ENCODE assay signal across 17 cellular contexts in genomic region chr7:22566592-22566991, GRCh38.
DNase-seq lines count a peak whose midpoint lies in the region; TF ChIP-seq lines count a peak whose summit lies in the region.
"Had no signal": no experiment of that assay in that cellular context is flagged by ENCODE, and none has a peak within 500 bp of the region (broad histone marks: within the 10 kb centered on the region; RNA-seq: fewer than 3 reads in every experiment).

No MANE protein-coding gene starts in this region.

- peaks cover 7% of the 10 kb centered on the region for H3K79me1 ChIP-seq in mesenchymal stem cell (replicated peaks; ENCODE audit: low read length, poor library complexity, severe bottlenecking)

- no peak overlapping the region for H4K8ac ChIP-seq in mesenchymal stem cell (ENCODE audit: low read length)

- peak overlapping the region in 1 of 2 experiments; percentile 45 for H2BK12ac ChIP-seq in mesenchymal stem cell (ENCODE audit: low read length in 2 of 2)

- TF ChIP-seq CTCF in HFFc6 (IDR thresholded peaks at IDR 0.05) (no peak), GM20000 (IDR thresholded peaks at IDR 0.05; ENCODE audit: extremely low read depth, missing control alignments) (no peak)

- peaks cover under 1% of the 10 kb centered on the region for H3K27me3 Mint-ChIP-seq in HFFc6 (ENCODE audit: insufficient read depth)

- no peak overlapping the region for H2AFZ ChIP-seq in mesenchymal stem cell (ENCODE audit: low read depth, low read length)

- H3K27ac Mint-ChIP-seq in HFFc6: peak overlapping the region; percentile 95

- no peak overlapping the region for H3K18ac ChIP-seq in mesenchymal stem cell (ENCODE audit: low read depth in 1 of 2, low read length in 2 of 2)

- peaks cover 18% of the 10 kb centered on the region; the same call in 1 of the 2 replicates for H3K36me3 Mint-ChIP-seq in HFFc6 (ENCODE audit: low read depth)

- H3K4ac ChIP-seq in mesenchymal stem cell (ENCODE audit: low read depth in 1 of 2, low read length in 2 of 2): no peak overlapping the region

- H3K23ac ChIP-seq in mesenchymal stem cell (ENCODE audit: low read length in 2 of 2): no peak overlapping the region

- peaks cover 0 to 11% (median 0%) of the 10 kb centered on the region in 11 experiments; a peak in 2 of 22 replicates for H3K27me3 ChIP-seq in BLaER1 treated with 17β-estradiol and CSF1 and Interleukin-3, amounts not matched to agents 10 nM and 100 nM
- peaks cover 0 to 1% of the 10 kb centered on the region in 2 experiments for H3K27me3 ChIP-seq in mesenchymal stem cell (ENCODE audit: control insufficient read depth in 1 of 2, insufficient read depth in 1 of 2, low read length in 2 of 2)
- H3K27me3 ChIP-seq: Peyer's patch had no signal

- H2BK5ac ChIP-seq in mesenchymal stem cell (ENCODE audit: low read depth, low read length, poor library complexity, severe bottlenecking): no peak overlapping the region

- 94% methylated on average over 3 of the region's 4 CpGs for WGBS in mesenchymal stem cell

- peaks cover 100% of the 10 kb centered on the region for H3K4me1 Mint-ChIP-seq in HFFc6 (ENCODE audit: low read depth)

- H2AK5ac ChIP-seq in mesenchymal stem cell (ENCODE audit: low read length, severe bottlenecking): peak overlapping the region; percentile 68

- no peak overlapping the region for H2BK120ac ChIP-seq in mesenchymal stem cell (ENCODE audit: low read depth, low read length)

- peak overlapping the region in 4 of 11 experiments; percentile 74 to 87 (median 82); a peak in 6 of 22 replicates for H3K27ac ChIP-seq in BLaER1 treated with 17β-estradiol and CSF1 and Interleukin-3, amounts not matched to agents 10 nM and 100 nM
- no peak overlapping the region for H3K27ac ChIP-seq in mesenchymal stem cell (ENCODE audit: low read length, poor library complexity, severe bottlenecking)
- H3K27ac ChIP-seq: HL-60, Peyer's patch, SK-N-MC had no signal

- peaks cover 0 to 39% (median 0%) of the 10 kb centered on the region in 11 experiments; a peak in 4 of 22 replicates for H3K36me3 ChIP-seq in BLaER1 treated with 17β-estradiol and CSF1 and Interleukin-3, amounts not matched to agents 10 nM and 100 nM
- H3K36me3 ChIP-seq in mesenchymal stem cell (ENCODE audit: control insufficient read depth in 1 of 2, insufficient read depth in 2 of 2, low read depth in 1 of 2, low read length in 2 of 2): no peaks in the 10 kb centered on the region
- H3K36me3 ChIP-seq: Peyer's patch had no signal

- H3K9me3 Mint-ChIP-seq in HFFc6: no peaks in the 10 kb centered on the region
- H3K9me3 Mint-ChIP-seq: H9 had no signal

- H2BK15ac ChIP-seq in mesenchymal stem cell (ENCODE audit: low read depth, poor library complexity, severe bottlenecking): no peak overlapping the region

- H3K4me2 ChIP-seq in BLaER1 treated with 17β-estradiol and CSF1 and Interleukin-3, amounts not matched to agents 10 nM and 100 nM: peak overlapping the region; percentile 76 to 99 (median 94); a peak in 17 of 22 replicates
- no peak overlapping the region for H3K4me2 ChIP-seq in mesenchymal stem cell (ENCODE audit: low read length, poor library complexity, severe bottlenecking)

- no peak overlapping the region for H3K14ac ChIP-seq in mesenchymal stem cell (ENCODE audit: low read length in 2 of 2)

- peak overlapping the region; percentile 15; the same call in 1 of the 2 replicates for H3K4me3 Mint-ChIP-seq in HFFc6
- H3K4me3 Mint-ChIP-seq: H9 had no signal

- H3K9me3 ChIP-seq in BLaER1 treated with 17β-estradiol and CSF1 and Interleukin-3, amounts not matched to agents 10 nM and 100 nM (replicated peaks in 1 of 11): peaks cover 0 to 1% (median 0%) of the 10 kb centered on the region in 11 experiments; a peak in 1 of 22 replicates
- no peaks in the 10 kb centered on the region for H3K9me3 ChIP-seq in mesenchymal stem cell (ENCODE audit: control insufficient read depth, low read length)
- H3K9me3 ChIP-seq: Peyer's patch had no signal

- H3K4me3 ChIP-seq in BLaER1 treated with 17β-estradiol and CSF1 and Interleukin-3, amounts not matched to agents 10 nM and 100 nM: peak overlapping the region in 2 of 10 experiments; percentile 36 to 58; a peak in 2 of 20 replicates
- H3K4me3 ChIP-seq in mesenchymal stem cell (ENCODE audit: insufficient read depth in 1 of 2, low read depth in 1 of 2, low read length in 2 of 2): no peak overlapping the region
- H3K4me3 ChIP-seq: Peyer's patch, SK-N-MC had no signal

- no peak overlapping the region for H4K91ac ChIP-seq in mesenchymal stem cell (ENCODE audit: low read length)

- peak overlapping the region in 2 of 11 experiments; percentile 51 to 85; a peak in 3 of 22 replicates for H3K9ac ChIP-seq in BLaER1 treated with 17β-estradiol and CSF1 and Interleukin-3, amounts not matched to agents 10 nM and 100 nM
- no peak overlapping the region for H3K9ac ChIP-seq in mesenchymal stem cell (ENCODE audit: low read length)

- no peaks in the 10 kb centered on the region for H4K20me1 ChIP-seq in BLaER1 treated with 17β-estradiol and CSF1 and Interleukin-3, amounts not matched to agents 10 nM and 100 nM

- peaks cover 62 to 99% (median 80%) of the 10 kb centered on the region in 10 experiments for H3K4me1 ChIP-seq in BLaER1 treated with 17β-estradiol and CSF1 and Interleukin-3, amounts not matched to agents 10 nM and 100 nM
- H3K4me1 ChIP-seq in mesenchymal stem cell (ENCODE audit: control insufficient read depth, insufficient read depth, low read depth, low read length): peaks cover 25% of the 10 kb centered on the region

- DNase-seq in HFFc6 (no peak), SW480 (ENCODE audit: low spot score) (peak; percentile 92), mesenchymal stem cell (no peak), GM20000 (ENCODE audit: low spot score) (no peak), nucleus accumbens (lab: John Stamatoyannopoulos, UW) (no peak), NOMO-1 treated with dmso at 0.1 percent for 144 hours (lab: John Stamatoyannopoulos, UW; ENCODE audit: unreplicated experiment) (no peak)
- DNase-seq: DMS79, H9, MV-4-11, NCI-H1417, NCI-H1930, NCI-H69, Right ventricle myocardium superior had no signal
